Comparison of ENCODE assay signal across 28 cellular contexts in genomic region chr5:73150872-73151271, GRCh38. TPM values are rescaled to one million over a fixed set of nuclear protein-coding genes. Genes with fewer than 3 reads are reported as not detected.
"Had no signal": no experiment of that assay in that cellular context is flagged by ENCODE, and none has a peak within 500 bp of the region (broad histone marks: within the 10 kb centered on the region; RNA-seq: fewer than 3 reads in every experiment).

No MANE protein-coding gene starts in this region.

- H3K9me3 ChIP-seq: ascending aorta, body of pancreas, MG63 had no signal

- ATAC-seq: activated naive CD4-positive, alpha-beta T cell treated with anti-CD3 and anti-CD28 coated beads, Interleukin-2, amount 50 U/mL, for 72 hours; activated naive CD8-positive, alpha-beta T cell treated with anti-CD3 and anti-CD28 coated beads, Interleukin-2, amount 50 U/mL, for 24 hours; activated T-cell treated with anti-CD3 and anti-CD28 coated beads, Interleukin-2, amount 50 U/mL, for 4 hours; body of pancreas; PC-3; T-helper 17 cell had no signal

- H3K9me3 Mint-ChIP-seq: activated B cell treated with CpG ODN at 0.5 μM for 24 hours; activated CD4-positive, alpha-beta T cell treated with anti-CD3 and anti-CD28 coated beads, Interleukin-2, amount 10 ng/mL, durations not matched to agents 24 days and 14 days; activated naive CD4-positive, alpha-beta T cell treated with anti-CD3 and anti-CD28 coated beads, Interleukin-2, amount 50 U/mL, for 72 hours; activated naive CD8-positive, alpha-beta T cell treated with anti-CD3 and anti-CD28 coated beads, Interleukin-2, amount 50 U/mL, for 24 hours; activated T-cell treated with anti-CD3 and anti-CD28 coated beads, Interleukin-2, amount 50 U/mL, for 4 hours had no signal

- DNase-seq: activated B cell treated with CpG ODN at 0.5 μM for 24 hours; activated CD4-positive, alpha-beta T cell treated with anti-CD3 and anti-CD28 coated beads for 1 hour; activated CD4-positive, alpha-beta T cell treated with anti-CD3 and anti-CD28 coated beads, Interleukin-2, amount 10 ng/mL, durations not matched to agents 24 days and 14 days; activated CD4-positive, alpha-beta T cell treated with anti-CD3 and anti-CD28 coated beads, Interleukin-2, amount 50 U/mL, for 48 hours; activated CD8-positive, alpha-beta memory T cell treated with anti-CD3 and anti-CD28 coated beads for 24 hours; activated effector memory CD4-positive, alpha-beta T cell treated with anti-CD3 and anti-CD28 coated beads, Interleukin-2, amount 50 U/mL, for 16 hours; activated naive CD4-positive, alpha-beta T cell treated with Interleukin-2 at 50 U/mL for 16 hours; activated naive CD8-positive, alpha-beta T cell treated with anti-CD3 and anti-CD28 coated beads, Interleukin-2, amount 50 U/mL, for 24 hours; activated T-cell treated with anti-CD3 and anti-CD28 coated beads, Interleukin-2, amount 50 U/mL, for 4 hours; amniotic stem cell; body of pancreas; central memory CD4-positive, alpha-beta T cell; MG63; NCI-H1092 treated with DMSO at 0.1 percent for 48 hours; NCI-H1417 treated with DMSO at 0.1 percent for 48 hours; NCI-H1694; NCI-H2029 treated with DMSO at 0.1 percent for 48 hours; NCI-H510A treated with DMSO at 0.1 percent for 48 hours; NCI-H69; PC-3; SHP77; T-helper 17 cell; T-helper 9 cell had no signal

- FAIRE-seq: bronchial epithelial cell, RCC 7860 had no signal

- H3K4me1 Mint-ChIP-seq: activated CD4-positive, alpha-beta T cell treated with anti-CD3 and anti-CD28 coated beads, Interleukin-2, amount 10 ng/mL, durations not matched to agents 24 days and 14 days; activated naive CD8-positive, alpha-beta T cell treated with anti-CD3 and anti-CD28 coated beads, Interleukin-2, amount 50 U/mL, for 24 hours had no signal

- H3K4me1 ChIP-seq: ascending aorta, body of pancreas had no signal

- H3K27ac Mint-ChIP-seq: activated B cell treated with CpG ODN at 0.5 μM for 24 hours; activated CD4-positive, alpha-beta T cell treated with anti-CD3 and anti-CD28 coated beads, Interleukin-2, amount 10 ng/mL, durations not matched to agents 24 days and 14 days; activated naive CD4-positive, alpha-beta T cell treated with anti-CD3 and anti-CD28 coated beads, Interleukin-2, amount 50 U/mL, for 72 hours; activated naive CD8-positive, alpha-beta T cell treated with anti-CD3 and anti-CD28 coated beads, Interleukin-2, amount 50 U/mL, for 24 hours; T-helper 17 cell had no signal

- H3K4me3 Mint-ChIP-seq: activated B cell treated with CpG ODN at 0.5 μM for 24 hours; activated CD4-positive, alpha-beta T cell treated with anti-CD3 and anti-CD28 coated beads, Interleukin-2, amount 10 ng/mL, durations not matched to agents 24 days and 14 days; activated naive CD8-positive, alpha-beta T cell treated with anti-CD3 and anti-CD28 coated beads, Interleukin-2, amount 50 U/mL, for 24 hours; activated T-cell treated with anti-CD3 and anti-CD28 coated beads, Interleukin-2, amount 50 U/mL, for 4 hours; T-helper 17 cell had no signal

- H3K36me3 ChIP-seq: ascending aorta, MG63 had no signal

- H3K27me3 ChIP-seq: ascending aorta, body of pancreas, MG63 had no signal

- H3K4me3 ChIP-seq: ascending aorta, body of pancreas, MG63 had no signal

- H3K27ac ChIP-seq: ascending aorta, body of pancreas had no signal

RNA-seq across cellular contexts. Expression of gene TMEM174, which starts 22.1 kb away (rescaled TPM):
- total RNA-seq: activated B cell treated with CpG ODN at 0.5 μM for 24 hours; activated CD4-positive, alpha-beta T cell treated with anti-CD3 and anti-CD28 coated beads, Interleukin-2, amount 10 ng/mL, durations not matched to agents 24 days and 14 days; activated naive CD4-positive, alpha-beta T cell treated with anti-CD3 and anti-CD28 coated beads, Interleukin-2, amount 50 U/mL, for 72 hours; activated T-cell treated with anti-CD3 and anti-CD28 coated beads, Interleukin-2, amount 50 U/mL, for 4 hours; ascending aorta; body of pancreas; bronchial epithelial cell; PC-3; SK-MEL-5; T-helper 17 cell had no signal

RNA-seq across cellular contexts. Expression of gene TMEM171, which starts 30.5 kb away (rescaled TPM):
- total RNA-seq: activated B cell treated with CpG ODN at 0.5 μM for 24 hours; activated CD4-positive, alpha-beta T cell treated with anti-CD3 and anti-CD28 coated beads, Interleukin-2, amount 10 ng/mL, durations not matched to agents 24 days and 14 days; activated naive CD4-positive, alpha-beta T cell treated with anti-CD3 and anti-CD28 coated beads, Interleukin-2, amount 50 U/mL, for 72 hours; ascending aorta had no signal
